32 cellular contexts compared by ENCODE assay signal in the genomic region with DNA sequence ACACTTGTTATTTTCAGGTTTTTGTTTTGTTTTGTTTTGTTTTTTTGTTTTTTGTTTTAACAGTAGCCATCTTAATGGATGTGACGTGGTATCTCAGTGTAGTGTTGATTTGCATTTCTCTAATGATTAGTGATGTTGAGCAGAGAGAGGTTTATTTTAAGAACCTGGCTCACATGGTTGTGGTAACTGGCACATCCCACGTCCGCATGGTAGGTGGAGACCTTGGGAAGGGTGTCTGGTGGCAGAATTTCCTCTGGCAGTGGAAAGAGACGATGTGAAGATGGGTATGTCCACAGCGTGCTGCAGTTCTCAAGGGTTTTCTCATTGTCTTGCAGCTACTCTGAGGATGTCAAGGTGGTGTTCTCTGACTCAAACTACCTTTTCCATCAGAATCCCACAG.
"Had no signal": no experiment of that assay in that cellular context is flagged by ENCODE, and none has a peak within 500 bp of the region (broad histone marks: within the 10 kb centered on the region; RNA-seq: fewer than 3 reads in every experiment).

No MANE protein-coding gene starts in this region.

- H3K4me3 Mint-ChIP-seq: activated CD4-positive, alpha-beta memory T cell treated with anti-CD3 and anti-CD28 coated beads for 36 hours; activated CD4-positive, alpha-beta T cell treated with anti-CD3 and anti-CD28 coated beads for 36 hours; activated CD4-positive, alpha-beta T cell treated with anti-CD3 and anti-CD28 coated beads, Interleukin-2, amount 10 ng/mL, durations not matched to agents 24 days and 14 days; activated CD8-positive, alpha-beta memory T cell treated with anti-CD3 and anti-CD28 coated beads, Interleukin-2, amount 10 ng/mL, durations not matched to agents 7 days and 5 days; activated CD8-positive, alpha-beta T cell treated with anti-CD3 and anti-CD28 coated beads, Interleukin-2, amount 10 ng/mL, durations not matched to agents 7 days and 5 days; activated naive CD4-positive, alpha-beta T cell treated with anti-CD3 and anti-CD28 coated beads for 36 hours; activated naive CD4-positive, alpha-beta T cell treated with anti-CD3 and anti-CD28 coated beads, Interleukin-2, amount 50 U/mL, for 24 hours; activated naive CD8-positive, alpha-beta T cell treated with anti-CD3 and anti-CD28 coated beads for 36 hours; activated naive CD8-positive, alpha-beta T cell treated with anti-CD3 and anti-CD28 coated beads, Interleukin-2, amount 50 U/mL, for 24 hours; activated T-helper 1 cell treated with anti-CD3 and anti-CD28 coated beads, Interleukin-12 subunit alpha, Interleukin-12 subunit beta, Interleukin-2, Interleukin-4 antibody, amounts not matched to agents 30 ng/mL and 10 ng/mL and 1 ng/mL, durations not matched to agents 14 hours and 24 hours and 36 hours; T-helper 17 cell; T-helper 2 cell treated with Interferon-gamma antibody and Interleukin-4, amounts not matched to agents 5 μg/mL and 100 μg/mL, for 36 hours had no signal

- ATAC-seq: activated CD4-positive, alpha-beta T cell treated with anti-CD3 and anti-CD28 coated beads for 36 hours; activated CD8-positive, alpha-beta memory T cell treated with anti-CD3 and anti-CD28 coated beads, Interleukin-2, amount 10 ng/mL, durations not matched to agents 7 days and 5 days; activated CD8-positive, alpha-beta T cell treated with anti-CD3 and anti-CD28 coated beads, Interleukin-2, amount 10 ng/mL, durations not matched to agents 7 days and 5 days; activated naive CD8-positive, alpha-beta T cell treated with anti-CD3 and anti-CD28 coated beads, Interleukin-2, amount 50 U/mL, for 24 hours; body of pancreas; esophagus mucosa; T-helper 17 cell had no signal

- H3K4me1 ChIP-seq: adrenal gland, body of pancreas, colonic mucosa had no signal

- H3K27me3 Mint-ChIP-seq: activated CD4-positive, alpha-beta memory T cell treated with anti-CD3 and anti-CD28 coated beads for 36 hours; activated CD4-positive, alpha-beta T cell treated with anti-CD3 and anti-CD28 coated beads for 36 hours; activated CD4-positive, alpha-beta T cell treated with anti-CD3 and anti-CD28 coated beads, Interleukin-2, amount 10 ng/mL, durations not matched to agents 24 days and 14 days; activated CD8-positive, alpha-beta memory T cell treated with anti-CD3 and anti-CD28 coated beads, Interleukin-2, amount 10 ng/mL, durations not matched to agents 7 days and 5 days; activated naive CD4-positive, alpha-beta T cell treated with anti-CD3 and anti-CD28 coated beads, Interleukin-2, amount 50 U/mL, for 24 hours; activated naive CD8-positive, alpha-beta T cell treated with anti-CD3 and anti-CD28 coated beads for 36 hours; activated naive CD8-positive, alpha-beta T cell treated with anti-CD3 and anti-CD28 coated beads, Interleukin-2, amount 50 U/mL, for 24 hours; T-helper 17 cell had no signal

- H3K4me1 Mint-ChIP-seq: activated CD4-positive, alpha-beta T cell treated with anti-CD3 and anti-CD28 coated beads for 36 hours; activated CD4-positive, alpha-beta T cell treated with anti-CD3 and anti-CD28 coated beads, Interleukin-2, amount 10 ng/mL, durations not matched to agents 24 days and 14 days; activated CD8-positive, alpha-beta memory T cell treated with anti-CD3 and anti-CD28 coated beads, Interleukin-2, amount 10 ng/mL, durations not matched to agents 7 days and 5 days; activated naive CD4-positive, alpha-beta T cell treated with anti-CD3 and anti-CD28 coated beads, Interleukin-2, amount 50 U/mL, for 24 hours; activated naive CD8-positive, alpha-beta T cell treated with anti-CD3 and anti-CD28 coated beads for 36 hours; activated naive CD8-positive, alpha-beta T cell treated with anti-CD3 and anti-CD28 coated beads, Interleukin-2, amount 50 U/mL, for 24 hours; T-helper 17 cell had no signal

- H3K27ac ChIP-seq: adrenal gland, body of pancreas, colonic mucosa, WERI-Rb-1 had no signal

- H3K27ac Mint-ChIP-seq: activated CD4-positive, alpha-beta memory T cell treated with anti-CD3 and anti-CD28 coated beads for 36 hours; activated CD4-positive, alpha-beta T cell treated with anti-CD3 and anti-CD28 coated beads for 36 hours; activated CD4-positive, alpha-beta T cell treated with anti-CD3 and anti-CD28 coated beads, Interleukin-2, amount 10 ng/mL, durations not matched to agents 24 days and 14 days; activated CD8-positive, alpha-beta memory T cell treated with anti-CD3 and anti-CD28 coated beads, Interleukin-2, amount 10 ng/mL, durations not matched to agents 7 days and 5 days; activated CD8-positive, alpha-beta T cell treated with anti-CD3 and anti-CD28 coated beads, Interleukin-2, amount 10 ng/mL, durations not matched to agents 7 days and 5 days; activated naive CD4-positive, alpha-beta T cell treated with anti-CD3 and anti-CD28 coated beads for 36 hours; activated naive CD4-positive, alpha-beta T cell treated with anti-CD3 and anti-CD28 coated beads, Interleukin-2, amount 50 U/mL, for 24 hours; activated naive CD8-positive, alpha-beta T cell treated with anti-CD3 and anti-CD28 coated beads for 36 hours; activated naive CD8-positive, alpha-beta T cell treated with anti-CD3 and anti-CD28 coated beads, Interleukin-2, amount 50 U/mL, for 24 hours; activated T-helper 1 cell treated with anti-CD3 and anti-CD28 coated beads, Interleukin-12 subunit alpha, Interleukin-12 subunit beta, Interleukin-2, Interleukin-4 antibody, amounts not matched to agents 30 ng/mL and 10 ng/mL and 1 ng/mL, durations not matched to agents 14 hours and 24 hours and 36 hours; activated T-helper 2 cell treated with anti-CD3 and anti-CD28 coated beads, Interferon-gamma antibody, Interleukin-2, Interleukin-4, amounts not matched to agents 10 μg/mL and 5 μg/mL and 100 μg/mL, durations not matched to agents 14 hours and 24 hours and 36 hours; T-helper 17 cell; T-helper 2 cell treated with Interferon-gamma antibody and Interleukin-4, amounts not matched to agents 5 μg/mL and 100 μg/mL, for 36 hours had no signal

- H3K36me3 Mint-ChIP-seq: activated CD4-positive, alpha-beta memory T cell treated with anti-CD3 and anti-CD28 coated beads for 36 hours had no signal

- DNase-seq: activated CD4-positive, alpha-beta memory T cell treated with anti-CD3 and anti-CD28 coated beads for 36 hours; activated CD4-positive, alpha-beta T cell treated with anti-CD3 and anti-CD28 coated beads for 36 hours; activated CD4-positive, alpha-beta T cell treated with anti-CD3 and anti-CD28 coated beads, Interleukin-2, amount 10 ng/mL, durations not matched to agents 24 days and 14 days; activated CD4-positive, CD25-positive, alpha-beta regulatory T cell; activated CD4-positive, CD25-positive, alpha-beta regulatory T cell treated with anti-CD3 and anti-CD28 coated beads, Interleukin-2, amount 50 U/mL, for 72 hours; activated CD8-positive, alpha-beta memory T cell treated with anti-CD3 and anti-CD28 coated beads, Interleukin-2, amount 10 ng/mL, durations not matched to agents 7 days and 5 days; activated CD8-positive, alpha-beta memory T cell treated with anti-CD3 and anti-CD28 coated beads, Interleukin-2, amount 50 U/mL, for 4 hours; activated CD8-positive, alpha-beta T cell treated with anti-CD3 and anti-CD28 coated beads, Interleukin-2, amount 10 ng/mL, durations not matched to agents 7 days and 5 days; activated effector memory CD4-positive, alpha-beta T cell treated with anti-CD3 and anti-CD28 coated beads, Interleukin-2, amount 50 U/mL, for 16 hours; activated naive CD4-positive, alpha-beta T cell treated with anti-CD3 and anti-CD28 coated beads for 36 hours; activated naive CD8-positive, alpha-beta T cell treated with anti-CD3 and anti-CD28 coated beads for 36 hours; activated naive CD8-positive, alpha-beta T cell treated with anti-CD3 and anti-CD28 coated beads, Interleukin-2, amount 50 U/mL, for 24 hours; activated T-cell treated with anti-CD3 and anti-CD28 coated beads, Interleukin-2, amount 50 U/mL, for 1 hour; activated T-cell treated with anti-CD3 and anti-CD28 coated beads, Interleukin-2, amount 50 U/mL, for 48 hours; adrenal gland; amygdala; aorta; body of pancreas; central memory CD4-positive, alpha-beta T cell; cerebellar nuclear complex; colonic mucosa; effector CD8-positive, alpha-beta T cell; foreskin fibroblast; T-helper 1 cell; T-helper 17 cell; T1000; WERI-Rb-1 had no signal

- H3K27me3 ChIP-seq: adrenal gland, body of pancreas, colonic mucosa had no signal

- H3K4me3 ChIP-seq: adrenal gland, body of pancreas, colonic mucosa had no signal

- H3K9me3 ChIP-seq: adrenal gland, body of pancreas, colonic mucosa had no signal

- H3K36me3 ChIP-seq: adrenal gland, colonic mucosa, WERI-Rb-1 had no signal
